In genomic region chr12:4580165-4580773, GRCh38 we compare ENCODE assay signal across 23 cellular contexts. TPM values are rescaled to one million over a fixed set of nuclear protein-coding genes. Genes with fewer than 3 reads are reported as not detected.
DNase-seq lines count a peak whose midpoint lies in the region; ATAC-seq, FAIRE-seq and TF ChIP-seq lines count a peak whose summit lies in the region.
"Had no signal": no experiment of that assay in that cellular context is flagged by ENCODE, and none has a peak within 500 bp of the region (broad histone marks: within the 10 kb centered on the region; RNA-seq: fewer than 3 reads in every experiment).

No MANE protein-coding gene starts in this region.

- peak overlapping the region; percentile 85 for H3K27ac Mint-ChIP-seq in nephron progenitor cell

- H3K4me1 Mint-ChIP-seq in nephron progenitor cell = peaks cover 18% of the 10 kb centered on the region
- H3K4me1 Mint-ChIP-seq: CD8-positive, alpha-beta memory T cell had no signal

- H3K36me3 Mint-ChIP-seq in nephron progenitor cell (ENCODE audit: low read depth) = no peaks in the 10 kb centered on the region
- H3K36me3 Mint-ChIP-seq: CD14-positive monocyte; CD8-positive, alpha-beta memory T cell had no signal

- in situ Hi-C loops in GM13977 (cut with MboI; ENCODE audit: low pct_unique_long_range_greater_than_20kb, low sequenced_read_pairs, unreplicated experiment) = no loop called here

- peak overlapping the region; percentile 60 for H3K4me3 ChIP-seq in Karpas-422 (ENCODE audit: low read length)
- H3K4me3 ChIP-seq: A549, GM12878, GM23248, SK-N-MC had no signal

- no peaks in the 10 kb centered on the region for H4K20me1 ChIP-seq in Karpas-422 (ENCODE audit: insufficient read depth, low read depth, low read length)

- TF ChIP-seq CTCF in nephron progenitor cell (IDR thresholded peaks at IDR 0.05) (no peak), GM13977 (IDR thresholded peaks at IDR 0.05; ENCODE audit: extremely low read depth, insufficient read depth, missing control alignments) (no peak)

- peaks cover 20% of the 10 kb centered on the region for H3K27me3 Mint-ChIP-seq in nephron progenitor cell (ENCODE audit: low read depth, poor library complexity)

- no peaks in the 10 kb centered on the region for H3K9me3 Mint-ChIP-seq in nephron progenitor cell
- H3K9me3 Mint-ChIP-seq: CD8-positive, alpha-beta memory T cell; H9 had no signal

- H3K4me3 Mint-ChIP-seq in nephron progenitor cell = no peak overlapping the region
- H3K4me3 Mint-ChIP-seq: CD8-positive, alpha-beta memory T cell had no signal

- FAIRE-seq in urothelium cell line (lab: Jason Lieb, UNC) = peak; percentile 32
- FAIRE-seq: A549, RCC 7860 had no signal

- no peaks in the 10 kb centered on the region for H3K9me3 ChIP-seq in Karpas-422 (ENCODE audit: low read length)
- H3K9me3 ChIP-seq: A549 had no signal

- H3K4me2 ChIP-seq in Karpas-422 (ENCODE audit: low read depth, low read length, poor library complexity, severe bottlenecking) = peak overlapping the region; percentile 85
- H3K4me2 ChIP-seq: A549 had no signal

- no peaks in the 10 kb centered on the region for H3K27me3 ChIP-seq in Karpas-422 (ENCODE audit: low read length)

- H3K4me1 ChIP-seq in Karpas-422 (ENCODE audit: low read length) = peaks cover 59% of the 10 kb centered on the region
- H3K4me1 ChIP-seq: A549 had no signal

- H3K36me3 ChIP-seq in Karpas-422 (ENCODE audit: insufficient read depth, low read length) = no peaks in the 10 kb centered on the region

- ATAC-seq in GM21737 (IDR thresholded peaks at IDR 0.05; ENCODE audit: unreplicated experiment) = no peak

- H3K9me2 ChIP-seq in Karpas-422 (replicated peaks; ENCODE audit: insufficient read depth, low read length) = no peaks in the 10 kb centered on the region

- DNase-seq in Karpas-422 (peak; percentile 92), ecto neural progenitor cell (ENCODE audit: low spot score) (peak; percentile 62), nephron progenitor cell (no peak), urothelium cell line (ENCODE audit: low spot score) (no peak), activated T-cell treated with anti-CD3 and anti-CD28 coated beads for 4 hours (no peak), GM13977 (ENCODE audit: low spot score) (no peak)
- DNase-seq: AML-193; CD8-positive, alpha-beta memory T cell; DMS 273 treated with DMSO at 0.1 percent for 48 hours; DMS79; H9; IMR-90; NCI-H1048; NCI-H1694; NCI-H2029 treated with DMSO at 0.1 percent for 48 hours; SIG-M5 had no signal

- peak overlapping the region; percentile 51 for H3K9ac ChIP-seq in Karpas-422 (ENCODE audit: low read length)
- H3K9ac ChIP-seq: GM23248 had no signal

- H2AFZ ChIP-seq in Karpas-422 (ENCODE audit: low read length) = no peak overlapping the region
- H2AFZ ChIP-seq: GM23248 had no signal

- H3K79me2 ChIP-seq in Karpas-422 (ENCODE audit: low read length) = no peaks in the 10 kb centered on the region

- peak overlapping the region; percentile 84 for H3K27ac ChIP-seq in Karpas-422 (ENCODE audit: low read length)
- H3K27ac ChIP-seq: A549, GM23248, SK-N-MC had no signal

RNA-seq across cellular contexts. Expression of gene DYRK4, which starts 18.3 kb away (rescaled TPM):
- total RNA-seq in Karpas-422 (2014; rRNA removed; shearing (Covaris generic); ENCODE audit: low replicate concordance) = 27.2 and 44.9 TPM in 2 replicates

RNA-seq across cellular contexts. Expression of gene RAD51AP1, which starts 41.6 kb away (rescaled TPM):
- 14.1 and 39.2 TPM in 2 replicates for total RNA-seq in Karpas-422 (2014; rRNA removed; shearing (Covaris generic); ENCODE audit: low replicate concordance)

Comparison
In these comparisons a context has a peak if more than half of its experiments do, and no peak if none do; other contexts are left out.
1. DNase-seq: peak in Karpas-422 (single experiment) and ecto neural progenitor cell (single experiment); none in nephron progenitor cell (single experiment), urothelium cell line (single experiment), activated T-cell treated with anti-CD3 and anti-CD28 coated beads for 4 hours (single experiment) and GM13977 (single experiment).